In the genomic region with DNA sequence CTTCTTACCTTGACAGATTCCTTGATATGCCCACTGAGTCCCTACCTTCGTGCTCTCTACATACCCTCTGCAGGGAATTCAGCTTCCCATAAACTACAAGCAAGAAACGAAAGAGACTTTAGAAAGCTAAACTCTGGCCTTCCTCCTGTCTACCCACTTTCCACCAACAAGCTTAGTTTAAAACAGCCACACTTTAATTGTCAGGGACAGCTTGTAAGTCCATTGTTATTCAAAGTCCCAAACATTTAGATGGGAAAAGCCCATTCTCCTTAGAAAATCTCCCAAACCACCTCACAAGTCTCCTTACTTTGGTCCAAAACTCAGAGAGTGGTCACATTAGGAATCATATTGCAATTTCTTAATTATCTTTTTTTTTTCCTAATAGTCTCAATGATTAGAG, we compare ENCODE assay signal across 23 cellular contexts.
"Had no signal": no experiment of that assay in that cellular context is flagged by ENCODE, and none has a peak within 500 bp of the region (broad histone marks: within the 10 kb centered on the region; RNA-seq: fewer than 3 reads in every experiment).

No MANE protein-coding gene starts in this region.

- H3K9me3 Mint-ChIP-seq: activated B cell treated with CpG ODN at 0.5 μM for 24 hours; activated naive CD4-positive, alpha-beta T cell treated with anti-CD3 and anti-CD28 coated beads, Interleukin-2, amount 10 ng/mL, durations not matched to agents 7 days and 5 days; activated naive CD8-positive, alpha-beta T cell treated with anti-CD3 and anti-CD28 coated beads for 36 hours; activated T-helper 17 cell treated with anti-CD3 and anti-CD28 coated beads, Interleukin-2, amount 50 U/mL, for 72 hours had no signal

- H3K4me1 Mint-ChIP-seq: activated B cell treated with CpG ODN at 0.5 μM for 24 hours; activated CD4-positive, alpha-beta T cell treated with anti-CD3 and anti-CD28 coated beads, Interleukin-2, amount 10 ng/mL, durations not matched to agents 24 days and 14 days; activated naive CD4-positive, alpha-beta T cell treated with anti-CD3 and anti-CD28 coated beads, Interleukin-2, amount 10 ng/mL, durations not matched to agents 7 days and 5 days; activated naive CD8-positive, alpha-beta T cell treated with anti-CD3 and anti-CD28 coated beads for 36 hours; activated T-helper 17 cell treated with anti-CD3 and anti-CD28 coated beads, Interleukin-2, amount 50 U/mL, for 72 hours; T-helper 17 cell had no signal

- DNase-seq: activated B cell treated with CpG ODN at 0.5 μM for 24 hours; activated CD4-positive, alpha-beta T cell treated with anti-CD3 and anti-CD28 coated beads for 1 hour; activated CD4-positive, alpha-beta T cell treated with anti-CD3 and anti-CD28 coated beads, Interleukin-2, amount 10 ng/mL, durations not matched to agents 24 days and 14 days; activated CD4-positive, alpha-beta T cell treated with anti-CD3 and anti-CD28 coated beads, Interleukin-2, amount 50 U/mL, for 48 hours; activated CD8-positive, alpha-beta memory T cell treated with anti-CD3 and anti-CD28 coated beads for 24 hours; activated gamma-delta T cell treated with Interleukin-2 at 50 U/mL for 16 hours; activated naive CD4-positive, alpha-beta T cell treated with anti-CD3 and anti-CD28 coated beads, Interleukin-2, amount 10 ng/mL, durations not matched to agents 7 days and 5 days; activated naive CD8-positive, alpha-beta T cell treated with anti-CD3 and anti-CD28 coated beads for 36 hours; activated T-cell treated with anti-CD3 and anti-CD28 coated beads for 4 hours; activated T-cell treated with anti-CD3 and anti-CD28 coated beads, Interleukin-2, amount 50 U/mL, for 48 hours; brain microvascular endothelial cell; NCI-H1105 treated with DMSO at 0.1 percent for 48 hours; NCI-H1436 treated with DMSO at 0.1 percent for 48 hours; NCI-H187; NCI-H2081 treated with DMSO at 0.1 percent for 48 hours; NCI-H446; NCI-H524; PC-3; SHP77 treated with DMSO at 0.1 percent for 48 hours; T-helper 17 cell; T-helper 9 cell had no signal

- H3K4me3 Mint-ChIP-seq: activated B cell treated with CpG ODN at 0.5 μM for 24 hours; activated CD4-positive, alpha-beta T cell treated with anti-CD3 and anti-CD28 coated beads, Interleukin-2, amount 10 ng/mL, durations not matched to agents 24 days and 14 days; activated naive CD4-positive, alpha-beta T cell treated with anti-CD3 and anti-CD28 coated beads, Interleukin-2, amount 10 ng/mL, durations not matched to agents 7 days and 5 days; activated naive CD8-positive, alpha-beta T cell treated with anti-CD3 and anti-CD28 coated beads for 36 hours; activated T-helper 17 cell treated with anti-CD3 and anti-CD28 coated beads, Interleukin-2, amount 50 U/mL, for 72 hours; T-helper 17 cell had no signal

- H3K27me3 ChIP-seq: brain microvascular endothelial cell, cardiac muscle cell had no signal

- H3K36me3 Mint-ChIP-seq: activated naive CD4-positive, alpha-beta T cell treated with anti-CD3 and anti-CD28 coated beads, Interleukin-2, amount 10 ng/mL, durations not matched to agents 7 days and 5 days; activated naive CD8-positive, alpha-beta T cell treated with anti-CD3 and anti-CD28 coated beads for 36 hours had no signal

- H3K27ac ChIP-seq: brain microvascular endothelial cell, cardiac muscle cell had no signal

- H3K4me3 ChIP-seq: cardiac muscle cell had no signal

- ATAC-seq: activated T-helper 17 cell treated with anti-CD3 and anti-CD28 coated beads, Interleukin-2, amount 50 U/mL, for 72 hours; PC-3; T-helper 17 cell had no signal

- H3K36me3 ChIP-seq: brain microvascular endothelial cell, cardiac muscle cell had no signal

- H3K27ac Mint-ChIP-seq: activated B cell treated with CpG ODN at 0.5 μM for 24 hours; activated CD4-positive, alpha-beta T cell treated with anti-CD3 and anti-CD28 coated beads, Interleukin-2, amount 10 ng/mL, durations not matched to agents 24 days and 14 days; activated naive CD4-positive, alpha-beta T cell treated with anti-CD3 and anti-CD28 coated beads, Interleukin-2, amount 10 ng/mL, durations not matched to agents 7 days and 5 days; activated naive CD8-positive, alpha-beta T cell treated with anti-CD3 and anti-CD28 coated beads for 36 hours; activated T-helper 17 cell treated with anti-CD3 and anti-CD28 coated beads, Interleukin-2, amount 50 U/mL, for 72 hours; T-helper 17 cell had no signal

- H3K27me3 Mint-ChIP-seq: activated B cell treated with CpG ODN at 0.5 μM for 24 hours; activated CD4-positive, alpha-beta T cell treated with anti-CD3 and anti-CD28 coated beads, Interleukin-2, amount 10 ng/mL, durations not matched to agents 24 days and 14 days; activated naive CD4-positive, alpha-beta T cell treated with anti-CD3 and anti-CD28 coated beads, Interleukin-2, amount 10 ng/mL, durations not matched to agents 7 days and 5 days; activated naive CD8-positive, alpha-beta T cell treated with anti-CD3 and anti-CD28 coated beads for 36 hours; activated T-helper 17 cell treated with anti-CD3 and anti-CD28 coated beads, Interleukin-2, amount 50 U/mL, for 72 hours; T-helper 17 cell had no signal
